ENCODE assay signal across 23 cellular contexts in genomic region chr4:115454228-115454627, GRCh38.
DNase-seq lines count a peak whose midpoint lies in the region; ATAC-seq and TF ChIP-seq lines count a peak whose summit lies in the region.
"Had no signal": no experiment of that assay in that cellular context is flagged by ENCODE, and none has a peak within 500 bp of the region (broad histone marks: within the 10 kb centered on the region; RNA-seq: fewer than 3 reads in every experiment).

No MANE protein-coding gene starts in this region.

- no peak overlapping the region for H3K4me3 Mint-ChIP-seq in activated CD8-positive, alpha-beta T cell treated with anti-CD3 and anti-CD28 coated beads for 36 hours
- H3K4me3 Mint-ChIP-seq: CD8-positive, alpha-beta T cell; GM23338 had no signal

- H3K4me3 ChIP-seq in muscle layer of duodenum (ENCODE audit: low read depth in 1 of 2, low read length in 2 of 2) (no peak overlapping the region), retinal pigment epithelial cell (ENCODE audit: low read length) (no peak overlapping the region)
- H3K4me3 ChIP-seq: BLaER1 treated with 17β-estradiol and CSF1 and Interleukin-3, amounts not matched to agents 10 nM and 100 nM; GM23338; MG63; SK-N-MC had no signal

- no peaks in the 10 kb centered on the region for H3K36me3 Mint-ChIP-seq in activated CD8-positive, alpha-beta T cell treated with anti-CD3 and anti-CD28 coated beads for 36 hours (ENCODE audit: low read depth)
- H3K36me3 Mint-ChIP-seq: CD8-positive, alpha-beta T cell had no signal

- no peaks in the 10 kb centered on the region for H3K27me3 ChIP-seq in muscle layer of duodenum (ENCODE audit: low read depth, low read length)
- H3K27me3 ChIP-seq: BLaER1 treated with 17β-estradiol and CSF1 and Interleukin-3, amounts not matched to agents 10 nM and 100 nM; MG63 had no signal

- H3K4me1 Mint-ChIP-seq in activated CD8-positive, alpha-beta T cell treated with anti-CD3 and anti-CD28 coated beads for 36 hours (ENCODE audit: low read depth) = no peaks in the 10 kb centered on the region
- H3K4me1 Mint-ChIP-seq: GM23338 had no signal

- no peaks in the 10 kb centered on the region for H3K9me3 Mint-ChIP-seq in activated CD8-positive, alpha-beta T cell treated with anti-CD3 and anti-CD28 coated beads for 36 hours
- H3K9me3 Mint-ChIP-seq: CD8-positive, alpha-beta T cell had no signal

- CTCF ChIA-PET in activated CD8-positive, alpha-beta T cell treated with anti-CD3 and anti-CD28 coated beads for 36 hours (lab: Charles Lee) = no interaction called here
- CTCF ChIA-PET in HEK293T (lab: Yijun Ruan, JAX) = no interaction called here

- H3K36me3 ChIP-seq in muscle layer of duodenum (ENCODE audit: control insufficient read depth in 1 of 2, insufficient read depth in 2 of 2, low read length in 2 of 2) = no peaks in the 10 kb centered on the region
- H3K36me3 ChIP-seq: BLaER1 treated with 17β-estradiol and CSF1 and Interleukin-3, amounts not matched to agents 10 nM and 100 nM; MG63 had no signal

- DNase-seq in LHCN-M2 (ENCODE audit: low read depth) (peak; percentile 29), epithelial cell of prostate (ENCODE audit: low read depth, low spot score) (no peak), retinal pigment epithelial cell (ENCODE audit: low read depth) (peak; percentile 7), occipital lobe (lab: John Stamatoyannopoulos, UW) (no peak), HEK293T (ENCODE audit: extremely low spot score) (no peak)
- DNase-seq in activated CD8-positive, alpha-beta T cell treated with anti-CD3 and anti-CD28 coated beads for 36 hours = no peak
- DNase-seq: 8988T; CD8-positive, alpha-beta T cell; HCEC 1CT; Kasumi-1; MG63; NCI-H1417; NCI-H1694 treated with DMSO at 0.1 percent for 48 hours; NCI-H2081 treated with DMSO at 0.1 percent for 48 hours; NCI-H446 treated with DMSO at 0.1 percent for 48 hours; NCI-H748 treated with DMSO at 0.1 percent for 48 hours; SHP77 treated with DMSO at 0.1 percent for 48 hours had no signal

- H3K27ac Mint-ChIP-seq in activated CD8-positive, alpha-beta T cell treated with anti-CD3 and anti-CD28 coated beads for 36 hours = no peak overlapping the region
- H3K27ac Mint-ChIP-seq: CD8-positive, alpha-beta T cell; GM23338 had no signal

- H3K4me1 ChIP-seq in muscle layer of duodenum (ENCODE audit: control insufficient read depth in 1 of 2, insufficient read depth in 2 of 2, low read length in 2 of 2) = no peaks in the 10 kb centered on the region
- H3K4me1 ChIP-seq: BLaER1 treated with 17β-estradiol and CSF1 and Interleukin-3, amounts not matched to agents 10 nM and 100 nM had no signal

- TF ChIP-seq CTCF in retinal pigment epithelial cell (conservative IDR thresholded peaks at IDR 0.05; ENCODE audit: low read depth, low read length) = no peak
- TF ChIP-seq CTCF in activated CD8-positive, alpha-beta T cell treated with anti-CD3 and anti-CD28 coated beads for 36 hours (IDR thresholded peaks at IDR 0.05) = no peak

- intact Hi-C loops in activated CD8-positive, alpha-beta T cell treated with anti-CD3 and anti-CD28 coated beads for 36 hours (cut with micrococcal nuclease) = no loop called here

- ATAC-seq in HG03039 (IDR thresholded peaks at IDR 0.05; ENCODE audit: unreplicated experiment) = no peak
- ATAC-seq in activated CD8-positive, alpha-beta T cell treated with anti-CD3 and anti-CD28 coated beads for 36 hours = no peak
- ATAC-seq: CD8-positive, alpha-beta T cell; GM23338 had no signal

- no peaks in the 10 kb centered on the region for H3K9me3 ChIP-seq in muscle layer of duodenum (ENCODE audit: control insufficient read depth in 1 of 2, low read length in 2 of 2)
- H3K9me3 ChIP-seq: MG63 had no signal

- no peaks in the 10 kb centered on the region for H3K27me3 Mint-ChIP-seq in activated CD8-positive, alpha-beta T cell treated with anti-CD3 and anti-CD28 coated beads for 36 hours

- H3K27ac ChIP-seq in epithelial cell of prostate = peak overlapping the region; percentile 10
- H3K27ac ChIP-seq in muscle layer of duodenum (ENCODE audit: low read length) = peak overlapping the region; percentile 34
- H3K27ac ChIP-seq: BLaER1 treated with 17β-estradiol and CSF1 and Interleukin-3, amounts not matched to agents 10 nM and 100 nM; RWPE1; SK-N-MC had no signal

- POLR2A ChIA-PET in activated CD8-positive, alpha-beta T cell treated with anti-CD3 and anti-CD28 coated beads for 36 hours (lab: Charles Lee) = no interaction called here
- POLR2A ChIA-PET in HEK293T (lab: Yijun Ruan, JAX) = no interaction called here

TF ChIP-seq in HEK293T, 16 proteins besides CTCF, POLR2A, EP300 and RAD21:
- TF ChIP-seq FOXA1 (IDR thresholded peaks at IDR 0.05) (no peak), ELF4 (IDR thresholded peaks at IDR 0.05) (no peak), L3MBTL2 (conservative IDR thresholded peaks at IDR 0.05) (no peak)

Comparison
In these comparisons a context has a peak if more than half of its experiments do, and no peak if none do; other contexts are left out.
1. DNase-seq: peak in LHCN-M2 (single experiment) and retinal pigment epithelial cell (single experiment); none in epithelial cell of prostate (single experiment), activated CD8-positive, alpha-beta T cell treated with anti-CD3 and anti-CD28 coated beads for 36 hours (single experiment), occipital lobe (single experiment) and HEK293T (single experiment).